Comparison of ENCODE assay signal across 8 cellular contexts in the genomic region with DNA sequence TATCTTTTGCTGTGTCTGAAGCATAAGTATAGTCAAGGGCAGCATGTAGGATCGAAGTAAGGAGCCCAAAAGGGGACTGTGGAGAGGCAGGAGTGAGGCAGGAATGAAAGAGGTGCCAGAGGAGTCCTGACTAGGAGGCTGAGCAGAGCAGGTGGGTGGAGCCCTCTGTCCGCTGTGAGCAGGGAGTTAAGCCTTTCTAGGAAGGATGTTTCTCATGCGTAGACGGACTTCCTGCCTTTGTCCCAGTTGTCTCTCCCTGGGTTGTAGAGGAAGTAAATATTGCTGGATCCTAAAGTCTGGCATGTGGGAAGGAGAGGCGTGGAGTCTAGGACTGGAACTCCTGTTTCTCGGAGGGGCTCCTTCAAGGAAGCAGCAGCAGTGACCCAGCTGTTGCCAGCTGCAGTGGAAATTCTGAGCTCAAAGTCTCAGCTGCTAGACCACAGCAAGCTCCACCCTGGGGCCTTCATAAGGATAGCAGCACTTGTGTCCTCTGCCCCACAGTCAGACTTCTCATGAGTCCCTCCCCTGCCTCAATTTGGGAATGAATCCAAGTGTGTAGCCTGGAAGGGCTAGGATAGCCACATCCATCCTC. TPM values are rescaled to one million over a fixed set of nuclear protein-coding genes. Genes with fewer than 3 reads are reported as not detected.
DNase-seq lines count a peak whose midpoint lies in the region; TF ChIP-seq lines count a peak whose summit lies in the region.

No MANE protein-coding gene starts in this region.

- peak overlapping the region in 3 of 5 experiments; percentile 75 to 93 (median 89) for H3K27ac Mint-ChIP-seq in brain

- peaks cover 24% of the 10 kb centered on the region for H3K36me3 Mint-ChIP-seq in brain

- H3K27me3 ChIP-seq in BJ (ENCODE audit: control insufficient read depth, insufficient read depth, low read length): no peaks in the 10 kb centered on the region
- H3K27me3 ChIP-seq in spleen (replicated peaks in 1 of 7): no peaks in the 10 kb centered on the region

- intact Hi-C loops in spleen (cut with DNase I; ENCODE audit: low total_unique reads): no loop called here

- H3K4me1 ChIP-seq in spleen: peaks cover 16 to 61% (median 35%) of the 10 kb centered on the region in 6 donors

- no peaks in the 10 kb centered on the region for H3K9me3 ChIP-seq in spleen

- peaks cover 15% of the 10 kb centered on the region for H3K4me1 Mint-ChIP-seq in brain

- H3K4me3 ChIP-seq in BJ (ENCODE audit: low read depth, low read length): no peak overlapping the region
- peak overlapping the region in 2 of 8 donors; percentile 2 to 44 for H3K4me3 ChIP-seq in spleen

- peak in 1 of 3 donors; percentile 33 for TF ChIP-seq POLR2A in spleen (IDR thresholded peaks at IDR 0.05)

- TF ChIP-seq CTCF in BJ (IDR thresholded peaks at IDR 0.05; ENCODE audit: insufficient read depth, low read depth, low read length) (peak; percentile 5; the same call in 1 of the 2 replicates), GM20000 (IDR thresholded peaks at IDR 0.05; ENCODE audit: extremely low read depth, missing control alignments) (no peak), brain (conservative IDR thresholded peaks at IDR 0.05) (no peak), spleen (IDR thresholded peaks at IDR 0.05 in 8 of 11, conservative IDR thresholded peaks at IDR 0.05 in 3 of 11) (peak in 1 of 11 experiments; percentile 15)

- peaks cover 4% of the 10 kb centered on the region for H3K27me3 Mint-ChIP-seq in brain

- H3K36me3 ChIP-seq in BJ (ENCODE audit: control insufficient read depth, insufficient read depth, low read length) (peaks cover 8% of the 10 kb centered on the region), spleen (peaks cover 0 to 35% (median 2%) of the 10 kb centered on the region in 6 donors)

- DNase-seq in BJ (ENCODE audit: low read depth) (peak; percentile 45), GM20000 (ENCODE audit: low spot score) (peak; percentile 55), OCI-M1 (lab: John Stamatoyannopoulos, UW) (peak; percentile 87), islet precursor cell (peak; percentile 78), spleen (peak; percentile 81), HEK293T (ENCODE audit: extremely low spot score) (no peak), COLO668 (lab: John Stamatoyannopoulos, UW; ENCODE audit: unreplicated experiment) (no peak)

- WGBS in spleen, 5 donors: 1 to 11% (median 7%) methylated on average over 6 of the region's 6 CpGs

- peak overlapping the region; percentile 35 to 84 (median 79) for H3K27ac ChIP-seq in spleen

- H3K4me3 Mint-ChIP-seq in brain: peak overlapping the region in 2 of 5 experiments; percentile 55 to 62

- CTCF ChIA-PET in BJ (lab: Yijun Ruan, JAX): interaction anchor here (0.6 to 1.1 kb wide), 4 partner anchors 11 to 56 kb away, joined by 3 to 6 read pairs (median 3); no protein-coding TSS in a partner anchor
- CTCF ChIA-PET in HEK293T (lab: Yijun Ruan, JAX): no interaction called here

- no peaks in the 10 kb centered on the region for H3K9me3 Mint-ChIP-seq in brain

- POLR2A ChIA-PET in BJ (lab: Charles Lee) (interaction anchor here (1.0 kb wide), 1 partner anchor 44 kb away, joined by 3 read pairs; a partner anchor contains a TSS), HEK293T (lab: Yijun Ruan, JAX) (no interaction called here)

TF ChIP-seq in HEK293T, 16 proteins besides CTCF, POLR2A, EP300 and RAD21:
- TF ChIP-seq FOXM1 (IDR thresholded peaks at IDR 0.05; ENCODE audit: borderline replicate concordance) (no peak), FOXA1 (IDR thresholded peaks at IDR 0.05) (no peak), LEF1 (IDR thresholded peaks at IDR 0.05; ENCODE audit: borderline replicate concordance) (no peak), CTBP1 (IDR thresholded peaks at IDR 0.05; ENCODE audit: borderline replicate concordance) (no peak), NFRKB (IDR thresholded peaks at IDR 0.05) (no peak)

RNA-seq across cellular contexts. Expression of a gene that starts 44.0 kb away (rescaled TPM):
- 67.9 and 68.4 TPM in 2 replicates for polyA plus RNA-seq in BJ (2011; rRNA removed)
- polyA minus RNA-seq in BJ (2011; rRNA and poly(A)+ RNA removed): 71.8 and 87.2 TPM in 2 replicates
- 5.2 TPM for polyA plus RNA-seq in brain (ENCODE audit: insufficient read depth, low read depth, low replicate concordance)
- 10 to 100 TPM; 24.8 to 65.4 (median 27.2) TPM for total RNA-seq in spleen
- 1 to 10 TPM; 3.0 to 7.7 (median 3.3) TPM for polyA plus RNA-seq in spleen

Comparison
In these comparisons a context has a peak if more than half of its experiments do, and no peak if none do; other contexts are left out.
1. DNase-seq: peak in BJ (single experiment), GM20000 (single experiment), OCI-M1 (single experiment), islet precursor cell (single experiment) and spleen (single experiment); none in HEK293T (single experiment) and COLO668 (single experiment).